ENCODE assay signal across 25 cellular contexts in the genomic region with DNA sequence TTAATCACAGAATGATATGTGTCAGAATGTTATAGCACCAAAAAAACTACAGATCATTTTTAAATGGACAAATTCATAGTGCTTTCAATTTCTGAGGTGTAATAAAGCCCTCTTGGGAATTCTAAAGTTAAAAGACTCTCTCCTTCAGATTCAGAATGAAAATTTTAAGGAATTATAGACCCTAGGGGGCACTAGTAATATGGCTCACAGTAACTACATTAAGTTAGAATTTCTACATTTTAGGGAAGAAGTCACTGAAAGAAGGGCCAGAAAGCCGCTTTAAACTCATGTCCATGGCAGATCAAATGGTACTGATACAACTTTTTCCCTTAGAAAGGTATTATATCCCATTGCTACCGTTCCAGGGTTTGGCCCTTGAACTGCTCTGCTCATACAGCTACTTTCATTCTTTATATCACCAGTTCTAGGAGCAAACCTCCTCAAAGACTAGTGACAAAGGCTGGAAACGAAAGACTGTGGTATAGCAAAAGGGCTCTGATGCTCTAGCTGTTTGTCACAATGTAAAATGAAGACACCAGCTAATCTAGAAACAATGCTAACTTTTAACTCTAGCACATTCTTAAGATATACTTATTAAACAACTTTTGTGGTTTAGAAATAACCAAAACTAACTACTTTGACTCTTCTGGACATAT. TPM values are rescaled to one million over a fixed set of nuclear protein-coding genes. Genes with fewer than 3 reads are reported as not detected.
DNase-seq lines count a peak whose midpoint lies in the region; ATAC-seq, FAIRE-seq and TF ChIP-seq lines count a peak whose summit lies in the region.
"Had no signal": no experiment of that assay in that cellular context is flagged by ENCODE, and none has a peak within 500 bp of the region (broad histone marks: within the 10 kb centered on the region; RNA-seq: fewer than 3 reads in every experiment).

No MANE protein-coding gene starts in this region.

- H3K4me3 Mint-ChIP-seq in activated T-helper 17 cell treated with anti-CD3 and anti-CD28 coated beads, Interleukin-2, amount 50 U/mL, for 72 hours: no peak overlapping the region
- H3K4me3 Mint-ChIP-seq: activated CD4-positive, alpha-beta memory T cell treated with anti-CD3 and anti-CD28 coated beads for 36 hours; activated T-helper 1 cell treated with anti-CD3 and anti-CD28 coated beads, Interleukin-12 subunit alpha, Interleukin-12 subunit beta, Interleukin-2, Interleukin-4 antibody, amounts not matched to agents 30 ng/mL and 10 ng/mL and 1 ng/mL, durations not matched to agents 14 hours and 24 hours and 36 hours; stimulated activated naive B cell treated with anti-CD40 and anti-IgM and Interleukin-4, amounts not matched to agents 10 μg/mL and 1 μg/mL and 100 μg/mL, for 72 hours; type B pancreatic cell had no signal

- peaks cover 4% of the 10 kb centered on the region for H3K27me3 Mint-ChIP-seq in activated T-helper 17 cell treated with anti-CD3 and anti-CD28 coated beads, Interleukin-2, amount 50 U/mL, for 72 hours
- H3K27me3 Mint-ChIP-seq: stimulated activated naive B cell treated with anti-CD40 and anti-IgM and Interleukin-4, amounts not matched to agents 10 μg/mL and 1 μg/mL and 100 μg/mL, for 72 hours had no signal

- H3K9me3 Mint-ChIP-seq in activated T-helper 17 cell treated with anti-CD3 and anti-CD28 coated beads, Interleukin-2, amount 50 U/mL, for 72 hours: no peaks in the 10 kb centered on the region
- H3K9me3 Mint-ChIP-seq: activated CD4-positive, alpha-beta memory T cell treated with anti-CD3 and anti-CD28 coated beads for 36 hours; activated T-helper 1 cell treated with anti-CD3 and anti-CD28 coated beads, Interleukin-12 subunit alpha, Interleukin-12 subunit beta, Interleukin-2, Interleukin-4 antibody, amounts not matched to agents 30 ng/mL and 10 ng/mL and 1 ng/mL, durations not matched to agents 14 hours and 24 hours and 36 hours; stimulated activated naive B cell treated with anti-CD40 and anti-IgM and Interleukin-4, amounts not matched to agents 10 μg/mL and 1 μg/mL and 100 μg/mL, for 72 hours; type B pancreatic cell had no signal

- H3K27ac Mint-ChIP-seq in activated T-helper 17 cell treated with anti-CD3 and anti-CD28 coated beads, Interleukin-2, amount 50 U/mL, for 72 hours: no peak overlapping the region
- H3K27ac Mint-ChIP-seq: activated CD4-positive, alpha-beta memory T cell treated with anti-CD3 and anti-CD28 coated beads for 36 hours; activated T-helper 1 cell treated with anti-CD3 and anti-CD28 coated beads, Interleukin-12 subunit alpha, Interleukin-12 subunit beta, Interleukin-2, Interleukin-4 antibody, amounts not matched to agents 30 ng/mL and 10 ng/mL and 1 ng/mL, durations not matched to agents 14 hours and 24 hours and 36 hours; stimulated activated naive B cell treated with anti-CD40 and anti-IgM and Interleukin-4, amounts not matched to agents 10 μg/mL and 1 μg/mL and 100 μg/mL, for 72 hours; type B pancreatic cell had no signal

- peak; percentile 50 for FAIRE-seq in GM12892 (lab: Jason Lieb, UNC)
- FAIRE-seq: bronchial epithelial cell, colon, keratinocyte had no signal

- TF ChIP-seq POLR2A in GM12892 (IDR thresholded peaks at IDR 0.05; ENCODE audit: low read depth, low read length): no peak

- peak; percentile 51 for ATAC-seq in activated T-helper 17 cell treated with anti-CD3 and anti-CD28 coated beads, Interleukin-2, amount 50 U/mL, for 72 hours (replicated peaks)
- no peak for ATAC-seq in HG02885 (IDR thresholded peaks at IDR 0.05; ENCODE audit: poor library complexity, unreplicated experiment)
- ATAC-seq: left ventricle myocardium superior; stimulated activated naive B cell treated with anti-CD40 and anti-IgM and Interleukin-4, amounts not matched to agents 10 μg/mL and 1 μg/mL and 100 μg/mL, for 72 hours had no signal

- no peaks in the 10 kb centered on the region for H3K4me1 Mint-ChIP-seq in activated T-helper 17 cell treated with anti-CD3 and anti-CD28 coated beads, Interleukin-2, amount 50 U/mL, for 72 hours

- DNase-seq in GM12892 (ENCODE audit: insufficient read length) (no peak), Kasumi-1 (lab: John Stamatoyannopoulos, UW) (peak; percentile 10 to 20), hepatic stellate cell (ENCODE audit: low spot score) (peak; percentile 8), NCI-H1105 treated with DMSO at 0.1 percent for 48 hours (lab: John Stamatoyannopoulos, UW) (no peak), NCI-H345 treated with DMSO at 0.1 percent for 48 hours (lab: John Stamatoyannopoulos, UW; ENCODE audit: unreplicated experiment) (no peak)
- DNase-seq: activated CD4-positive, alpha-beta memory T cell treated with anti-CD3 and anti-CD28 coated beads for 36 hours; activated naive CD4-positive, alpha-beta T cell treated with anti-CD3 and anti-CD28 coated beads, Interleukin-2, amount 50 U/mL, for 16 hours; effector CD4-positive, alpha-beta T cell; KBM-7; left ventricle myocardium superior; mesendoderm; NCI-H446 treated with DMSO at 0.1 percent for 48 hours; NCI-H774; ovary; stimulated activated naive B cell treated with anti-CD40 and anti-IgM and Interleukin-4, amounts not matched to agents 10 μg/mL and 1 μg/mL and 100 μg/mL, for 72 hours; substantia nigra; T-helper 2 cell had no signal

- no peaks in the 10 kb centered on the region for H3K36me3 Mint-ChIP-seq in activated T-helper 17 cell treated with anti-CD3 and anti-CD28 coated beads, Interleukin-2, amount 50 U/mL, for 72 hours (ENCODE audit: low read depth)
- H3K36me3 Mint-ChIP-seq: activated CD4-positive, alpha-beta memory T cell treated with anti-CD3 and anti-CD28 coated beads for 36 hours; stimulated activated naive B cell treated with anti-CD40 and anti-IgM and Interleukin-4, amounts not matched to agents 10 μg/mL and 1 μg/mL and 100 μg/mL, for 72 hours; type B pancreatic cell had no signal

RNA-seq across cellular contexts. Expression of gene DAZL, which starts 18.0 kb away (rescaled TPM):
- 0.89 TPM for polyA plus RNA-seq in GM12892 (2012; ENCODE audit: missing spikeins)
- total RNA-seq in activated T-helper 17 cell treated with anti-CD3 and anti-CD28 coated beads, Interleukin-2, amount 50 U/mL, for 72 hours: under 1 TPM; 0.09 to 0.13 TPM
- total RNA-seq: activated CD4-positive, alpha-beta memory T cell treated with anti-CD3 and anti-CD28 coated beads for 36 hours; bronchial epithelial cell; left ventricle myocardium superior; ovary had no signal
- polyA plus RNA-seq: keratinocyte, neural cell had no signal

Comparison
In these comparisons a context has a peak if more than half of its experiments do, and no peak if none do; other contexts are left out.
1. DNase-seq: peak in Kasumi-1 (2 of 2) and hepatic stellate cell (single experiment); none in GM12892 (single experiment), NCI-H1105 treated with DMSO at 0.1 percent for 48 hours (single experiment) and NCI-H345 treated with DMSO at 0.1 percent for 48 hours (single experiment).